ENCODE assay signal across 19 cellular contexts in the genomic region with DNA sequence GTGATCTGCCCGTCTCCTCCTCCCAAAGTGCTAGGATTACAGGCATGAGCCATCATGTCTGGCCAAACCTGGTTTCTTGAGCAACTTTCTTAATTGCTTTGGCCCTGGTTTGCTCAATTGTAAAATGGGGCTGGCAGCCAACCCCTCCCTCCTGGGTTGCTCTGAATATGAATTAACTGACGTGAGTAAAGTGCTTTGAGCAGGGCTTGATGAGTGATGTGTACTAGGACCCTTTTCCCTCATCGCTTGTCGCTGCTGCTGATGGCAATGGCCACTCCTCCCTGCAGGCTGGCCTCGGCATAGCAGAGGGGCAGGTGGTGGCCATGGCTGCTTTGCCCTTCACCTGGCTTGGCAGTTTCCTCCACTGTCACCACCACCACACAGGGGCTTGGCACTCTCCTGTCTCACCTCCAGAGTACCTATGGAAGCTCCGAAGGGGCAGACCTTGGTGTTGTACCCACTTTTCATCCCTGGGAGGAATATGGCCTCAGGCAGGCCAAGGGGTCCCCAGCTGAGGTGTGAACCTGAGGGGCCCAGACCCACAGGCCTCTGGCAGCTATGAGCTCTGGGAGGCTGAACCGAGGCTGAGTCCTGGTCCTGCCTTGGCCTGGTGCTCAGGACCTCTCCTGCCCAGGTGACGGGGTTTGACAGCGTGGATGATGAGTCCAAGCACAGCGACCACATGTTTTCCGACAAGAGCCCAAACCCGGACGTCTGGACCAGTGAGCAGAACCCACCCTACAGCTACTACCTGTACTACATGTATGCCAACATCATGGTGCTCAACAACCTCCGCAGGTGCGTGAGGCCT. TPM values are rescaled to one million over a fixed set of nuclear protein-coding genes. Genes with fewer than 3 reads are reported as not detected.
DNase-seq lines count a peak whose midpoint lies in the region; ATAC-seq, FAIRE-seq and TF ChIP-seq lines count a peak whose summit lies in the region.
"Had no signal": no experiment of that assay in that cellular context is flagged by ENCODE, and none has a peak within 500 bp of the region (broad histone marks: within the 10 kb centered on the region; RNA-seq: fewer than 3 reads in every experiment).

No MANE protein-coding gene starts in this region.

- ATAC-seq in K562 (no peak), lung (ENCODE audit: insufficient read depth, low FRiP score) (no peak), HG02870 (IDR thresholded peaks at IDR 0.05; ENCODE audit: unreplicated experiment) (no peak), GM21723 (IDR thresholded peaks at IDR 0.05; ENCODE audit: unreplicated experiment) (no peak)

- no peak for TF ChIP-seq POLR2A in K562 (conservative IDR thresholded peaks at IDR 0.05)

- BruUV-seq in K562 (replicated peaks; lab: Mats Ljungman, UMichigan) (no TSS peak), OCI-LY7 (replicated peaks; lab: Mats Ljungman, UMichigan) (no TSS peak)

- in situ Hi-C loops in GM13976 (cut with MboI; ENCODE audit: low sequenced_read_pairs, unreplicated experiment) (no loop called here), K562 (cut with MboI) (loop anchor here (5.0 to 25.0 kb wide), 2 partner anchors 92 to 238 kb away; no protein-coding TSS in a partner anchor)

- no peaks in the 10 kb centered on the region for H3K9me1 ChIP-seq in K562 (ENCODE audit: control insufficient read depth, insufficient read depth, low read length)

- no peaks in the 10 kb centered on the region for H3K9me3 ChIP-seq in K562 (replicated peaks; ENCODE audit: control insufficient read depth, insufficient read depth, low read depth, low read length)
- H3K9me3 ChIP-seq in lung (ENCODE audit: control insufficient read depth in 2 of 2, insufficient read depth in 1 of 2, low read length in 1 of 2) = no peaks in the 10 kb centered on the region
- H3K9me3 ChIP-seq in OCI-LY7 (ENCODE audit: low read length) = no peaks in the 10 kb centered on the region
- H3K9me3 ChIP-seq: Caco-2, sigmoid colon, vagina had no signal

- WGBS in K562 (ENCODE audit: insufficient coverage, low coverage, missing lambda C conversion rate) = 95% methylated on average over 14 of the region's 15 CpGs
- 91 to 95% methylated on average over 15 of the region's 15 CpGs for WGBS in lung, 2 donors

- H3K4me2 ChIP-seq in K562 (ENCODE audit: insufficient read depth, low read length) (no peak overlapping the region), OCI-LY7 (ENCODE audit: low read length) (no peak overlapping the region)
- H3K4me2 ChIP-seq: KMS-11 had no signal

- DNase-seq in AG09319 (ENCODE audit: extremely low read depth, low read depth) (peak; percentile 23), GM13976 (ENCODE audit: low spot score) (peak; percentile 17), K562 (ENCODE audit: extremely low read depth in 1 of 4, low spot score in 3 of 4) (no peak), lung (ENCODE audit: low spot score) (peak; percentile 28), NCI-H1930 (lab: John Stamatoyannopoulos, UW) (no peak), OCI-LY7 (ENCODE audit: low spot score) (no peak)
- DNase-seq: aorta; Caco-2; effector memory CD4-positive, alpha-beta T cell; EL; NCI-H1092 treated with DMSO at 0.1 percent for 48 hours; NCI-H526; occipital lobe; sigmoid colon; T1000 had no signal

- H3K79me2 ChIP-seq in K562 (ENCODE audit: control insufficient read depth, insufficient read depth, low read length) (no peaks in the 10 kb centered on the region), OCI-LY7 (ENCODE audit: insufficient read depth, low read depth, low read length) (no peaks in the 10 kb centered on the region)

- intact Hi-C loops in K562 (cut with micrococcal nuclease) = no loop called here
- intact Hi-C loops in OCI-LY7 (cut with micrococcal nuclease; ENCODE audit: unreplicated experiment) = no loop called here

- no peak overlapping the region for H3K4me3 ChIP-seq in K562
- no peak overlapping the region for H3K4me3 ChIP-seq in lung
- no peak overlapping the region for H3K4me3 ChIP-seq in OCI-LY7 (ENCODE audit: low read depth, low read length, poor library complexity, severe bottlenecking)
- H3K4me3 ChIP-seq: sigmoid colon, vagina had no signal

- POLR2A ChIA-PET in K562 (lab: Yijun Ruan, JAX) (interaction anchor here (0.6 kb wide), 1 partner anchor 125 kb away, joined by 3 read pairs; no protein-coding TSS in a partner anchor), OCI-LY7 (lab: Charles Lee) (no interaction called here)

- H4K20me1 ChIP-seq in K562 (replicated peaks; ENCODE audit: control insufficient read depth, insufficient read depth, low read length) (no peaks in the 10 kb centered on the region; the same call in 1 of the 2 replicates), OCI-LY7 (ENCODE audit: insufficient read depth, low read length) (no peaks in the 10 kb centered on the region)

- no peaks in the 10 kb centered on the region for H3K27me3 ChIP-seq in K562 (ENCODE audit: control insufficient read depth in 2 of 2, insufficient read depth in 2 of 2, low read length in 2 of 2)
- no peaks in the 10 kb centered on the region for H3K27me3 ChIP-seq in lung (ENCODE audit: control insufficient read depth, insufficient read depth)
- H3K27me3 ChIP-seq: sigmoid colon, vagina had no signal

- H3K9ac ChIP-seq in K562 (ENCODE audit: insufficient read depth in 1 of 2, low read depth in 2 of 2, low read length in 2 of 2) = no peak overlapping the region
- H3K9ac ChIP-seq: KMS-11 had no signal

- H3K27ac ChIP-seq in K562 (ENCODE audit: extremely low read depth, low read depth, low read length) (no peak overlapping the region), lung (ENCODE audit: low read depth in 1 of 2, low read length in 1 of 2) (no peak overlapping the region), OCI-LY7 (ENCODE audit: low read depth, low read length, poor library complexity, severe bottlenecking) (no peak overlapping the region)
- H3K27ac ChIP-seq: KMS-11, sigmoid colon, vagina had no signal

- no peak for TF ChIP-seq RAD21 in K562 (CRISPR knock-in tag; conservative IDR thresholded peaks at IDR 0.05 in 1 of 2, IDR thresholded peaks at IDR 0.05 in 1 of 2)

- no peaks in the 10 kb centered on the region for H3K4me1 ChIP-seq in K562 (replicated peaks in 1 of 2; ENCODE audit: control insufficient read depth in 2 of 2, insufficient read depth in 2 of 2, low read length in 2 of 2)
- H3K4me1 ChIP-seq in lung (ENCODE audit: control insufficient read depth in 2 of 2, insufficient read depth in 2 of 2, low read length in 2 of 2) = no peaks in the 10 kb centered on the region
- no peaks in the 10 kb centered on the region for H3K4me1 ChIP-seq in OCI-LY7 (ENCODE audit: insufficient read depth, low read length, poor library complexity, severe bottlenecking)
- H3K4me1 ChIP-seq: Caco-2, vagina had no signal

- no peak for FAIRE-seq in K562 (lab: Jason Lieb, UNC)

- TF ChIP-seq CTCF in AG09319 (IDR thresholded peaks at IDR 0.05; ENCODE audit: low read depth, low read length) (no peak), GM13976 (IDR thresholded peaks at IDR 0.05; ENCODE audit: borderline replicate concordance, control extremely low read depth, extremely low read depth, insufficient read depth, missing control alignments) (no peak), K562 (IDR thresholded peaks at IDR 0.05 in 2 of 3, conservative IDR thresholded peaks at IDR 0.05 in 1 of 3; ENCODE audit: insufficient read depth in 2 of 3, low read depth in 1 of 3, low read length in 3 of 3) (no peak), lung (IDR thresholded peaks at IDR 0.05; ENCODE audit: control extremely low read depth, extremely low read depth) (no peak), OCI-LY7 (conservative IDR thresholded peaks at IDR 0.05; ENCODE audit: low read length) (no peak)

- peaks cover 86% of the 10 kb centered on the region for H3K36me3 ChIP-seq in K562 (ENCODE audit: control insufficient read depth, insufficient read depth, low read length)
- peaks cover 0 to 44% of the 10 kb centered on the region in 2 donors for H3K36me3 ChIP-seq in lung (ENCODE audit: control insufficient read depth in 2 of 2, insufficient read depth in 2 of 2, low read length in 2 of 2)
- H3K36me3 ChIP-seq in OCI-LY7 (ENCODE audit: insufficient read depth, low read length) = peaks cover 56% of the 10 kb centered on the region

- CTCF ChIA-PET in K562 (lab: Yijun Ruan, JAX; ENCODE audit: low intra/inter-chr PET ratio) = no interaction called here
- CTCF ChIA-PET in OCI-LY7 (lab: Charles Lee; ENCODE audit: unreplicated experiment) = no interaction called here

- no peaks in the 10 kb centered on the region for H3K9me2 ChIP-seq in OCI-LY7 (ENCODE audit: insufficient read depth, low read length)

- TF ChIP-seq EP300 in K562 (IDR thresholded peaks at IDR 0.05; ENCODE audit: low read length) = no peak

- H2AFZ ChIP-seq in K562 (ENCODE audit: low read depth, low read length) = no peak overlapping the region
- no peak overlapping the region for H2AFZ ChIP-seq in OCI-LY7 (ENCODE audit: low read length)

RNA-seq across cellular contexts. Expression of a gene that starts 41.3 kb away (rescaled TPM):
- total RNA-seq in K562 (2011; cell fraction: chromatin; rRNA removed; ENCODE audit: low replicate concordance) = 5.2 and 16.2 TPM in 2 replicates
- total RNA-seq in K562 (2011; cell fraction: nucleolus; rRNA removed) = 2.7 and 4.2 TPM in 2 replicates
- total RNA-seq in K562 (2011; cell fraction: nucleoplasm; rRNA removed) = 10.6 and 20.5 TPM in 2 replicates
- total RNA-seq in K562 (2014; rRNA removed) (9.5 and 9.7 TPM in 2 replicates), K562 (2014; rRNA removed; fragmentation: Illumina TruSeq; extraction: Trizol) (20.7 and 26.1 TPM in 2 replicates), K562 (2015; rRNA removed; fragmentation: Illumina TruSeq; extraction: Trizol) (13.8 and 16.0 TPM in 2 replicates), K562 (2021) (18.9 and 20.6 TPM in 2 replicates), lung (10 to 100 TPM; 45.5 to 63.8 TPM), OCI-LY7 (2022) (18.5 and 20.1 TPM in 2 replicates)
- polyA plus RNA-seq in K562 (2011; rRNA removed) (23.3 and 27.9 TPM in 2 replicates), K562 (2014; fragmentation: Illumina TruSeq; extraction: Trizol) (13.1 and 14.6 TPM in 2 replicates), K562 (2014; fragmentation: Nextera tagmentation; extraction: Ambion mirVana) (10 to 100 TPM; 44.6 to 51.9 TPM), K562 (2014; rRNA removed) (15.4 and 16.6 TPM in 2 replicates), lung (10 to 100 TPM; 14.8 to 21.2 TPM)
- polyA plus RNA-seq in K562 (2011; cell fraction: cytosol; rRNA removed) = 4.3 and 11.1 TPM in 2 replicates
- polyA plus RNA-seq in K562 (2011; cell fraction: nucleus; rRNA removed) = 7.8 and 10.2 TPM in 2 replicates
- 17.6 and 18.3 TPM in 2 replicates for polyA plus RNA-seq in K562 (2012)
- polyA minus RNA-seq in K562 (2011; rRNA and poly(A)+ RNA removed) = 20.6 and 29.5 TPM in 2 replicates
- 5.3 and 7.6 TPM in 2 replicates for polyA minus RNA-seq in K562 (2011; cell fraction: cytosol; rRNA and poly(A)+ RNA removed)
- 6.7 and 12.9 TPM in 2 replicates for polyA minus RNA-seq in K562 (2011; cell fraction: nucleus; rRNA and poly(A)+ RNA removed)
- 8.2 and 9.2 TPM in 2 replicates for total RNA-seq in OCI-LY7 (2014; rRNA removed; shearing (Covaris generic))

RNA-seq across cellular contexts. Expression of a gene that starts 44.6 kb away (rescaled TPM):
- 55.3 and 77.7 TPM in 2 replicates for total RNA-seq in K562 (2011; cell fraction: chromatin; rRNA removed; ENCODE audit: low replicate concordance)
- 41.2 and 45.5 TPM in 2 replicates for total RNA-seq in K562 (2011; cell fraction: nucleolus; rRNA removed)
- 42.5 and 52.8 TPM in 2 replicates for total RNA-seq in K562 (2011; cell fraction: nucleoplasm; rRNA removed)
- 11.2 and 14.2 TPM in 2 replicates for total RNA-seq in K562 (2014; rRNA removed)
- 7.1 and 7.8 TPM in 2 replicates for total RNA-seq in K562 (2014; rRNA removed; fragmentation: Illumina TruSeq; extraction: Trizol)
- total RNA-seq in K562 (2015; rRNA removed; fragmentation: Illumina TruSeq; extraction: Trizol) = 6.1 and 7.2 TPM in 2 replicates
- total RNA-seq in K562 (2021) = 17.3 and 17.9 TPM in 2 replicates
- 22.2 and 23.6 TPM in 2 replicates for polyA plus RNA-seq in K562 (2011; rRNA removed)
- 17.5 and 39.4 TPM in 2 replicates for polyA plus RNA-seq in K562 (2011; cell fraction: cytosol; rRNA removed)
- polyA plus RNA-seq in K562 (2011; cell fraction: nucleus; rRNA removed) = 47.3 and 74.7 TPM in 2 replicates
- polyA plus RNA-seq in K562 (2012) = 10.7 and 13.0 TPM in 2 replicates
- polyA plus RNA-seq in K562 (2014; fragmentation: Illumina TruSeq; extraction: Trizol) = 15.3 and 19.7 TPM in 2 replicates
- 1 to 10 TPM; 4.4 to 6.0 TPM for polyA plus RNA-seq in K562 (2014; fragmentation: Nextera tagmentation; extraction: Ambion mirVana)
- 12.8 and 13.4 TPM in 2 replicates for polyA plus RNA-seq in K562 (2014; rRNA removed)
- polyA minus RNA-seq in K562 (2011; rRNA and poly(A)+ RNA removed) = 13.6 and 15.4 TPM in 2 replicates
- polyA minus RNA-seq in K562 (2011; cell fraction: cytosol; rRNA and poly(A)+ RNA removed) = 12.5 and 18.0 TPM in 2 replicates
- polyA minus RNA-seq in K562 (2011; cell fraction: nucleus; rRNA and poly(A)+ RNA removed) = 30.7 and 31.7 TPM in 2 replicates
- total RNA-seq in lung = 10 to 100 TPM; 20.8 to 27.6 TPM
- 10 to 100 TPM in 1 of 2 donors, 1 to 10 TPM in 1; 3.8 to 29.0 TPM for polyA plus RNA-seq in lung
- total RNA-seq in OCI-LY7 (2014; rRNA removed; shearing (Covaris generic)) = 9.4 and 13.5 TPM in 2 replicates
- total RNA-seq in OCI-LY7 (2022) = 17.0 and 25.6 TPM in 2 replicates

Comparison
In these comparisons a context has a peak if more than half of its experiments do, and no peak if none do; other contexts are left out.
1. DNase-seq: peak in AG09319 (single experiment), GM13976 (single experiment) and lung (single experiment); none in K562 (0 of 4), NCI-H1930 (0 of 2) and OCI-LY7 (single experiment).